ENCODE assay signal across 27 cellular contexts in the genomic region with DNA sequence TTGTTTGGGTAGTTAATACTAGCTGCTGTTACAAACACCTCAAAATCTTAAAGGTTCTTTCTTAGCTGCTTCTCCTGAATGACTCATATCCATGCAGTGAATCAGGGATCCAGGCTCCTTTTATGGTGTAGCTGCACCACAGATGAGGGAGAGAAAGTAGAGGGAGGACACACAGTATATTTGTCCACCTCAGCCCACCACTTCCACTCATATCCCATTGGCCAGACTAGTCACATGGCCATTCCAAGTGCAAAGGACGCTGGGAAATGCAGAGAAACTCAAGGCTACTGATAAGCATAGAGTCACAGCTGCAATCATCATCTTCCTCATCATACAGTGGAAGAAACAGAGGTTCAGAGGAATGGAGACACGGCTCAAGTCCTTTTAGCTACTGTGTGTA.
DNase-seq lines count a peak whose midpoint lies in the region; ATAC-seq and TF ChIP-seq lines count a peak whose summit lies in the region.
"Had no signal": no experiment of that assay in that cellular context is flagged by ENCODE, and none has a peak within 500 bp of the region (broad histone marks: within the 10 kb centered on the region; RNA-seq: fewer than 3 reads in every experiment).

No MANE protein-coding gene starts in this region.

- peak; percentile 48 for ATAC-seq in stimulated activated effector memory CD8-positive, alpha-beta T cell treated with anti-CD3 and anti-CD28 coated beads, Interleukin-12 subunit alpha, Interleukin-12 subunit beta, amount 100 ng/mL, for 72 hours
- ATAC-seq in GM21723 (IDR thresholded peaks at IDR 0.05; ENCODE audit: unreplicated experiment) = no peak
- ATAC-seq: naive thymus-derived CD4-positive, alpha-beta T cell; psoas muscle; Right ventricle myocardium inferior; SK-N-SH treated with all-trans-retinoic acid at 6 μM for 48 hours; stimulated activated naive CD8-positive, alpha-beta T cell treated with anti-CD3 and anti-CD28 coated beads, Interleukin-15, amount 100 ng/mL, for 72 hours had no signal

- H3K36me3 ChIP-seq in mammary epithelial cell (ENCODE audit: insufficient read depth, low read length) = no peaks in the 10 kb centered on the region
- no peaks in the 10 kb centered on the region for H3K36me3 ChIP-seq in breast epithelium
- no peaks in the 10 kb centered on the region for H3K36me3 ChIP-seq in brain microvascular endothelial cell (replicated peaks)
- H3K36me3 ChIP-seq: HAP-1, tibial nerve had no signal

- H4K20me1 ChIP-seq in mammary epithelial cell (ENCODE audit: insufficient read depth, low read length) = no peaks in the 10 kb centered on the region

- H3K27ac ChIP-seq in mammary epithelial cell (ENCODE audit: insufficient read depth, low read depth, low read length) = no peak overlapping the region
- H3K27ac ChIP-seq in breast epithelium = no peak overlapping the region
- H3K27ac ChIP-seq in brain microvascular endothelial cell = no peak overlapping the region
- H3K27ac ChIP-seq: psoas muscle, tibial nerve had no signal

- H3K27me3 Mint-ChIP-seq in endothelial cell (ENCODE audit: unreplicated experiment) = peaks cover 5% of the 10 kb centered on the region
- H3K27me3 Mint-ChIP-seq: stimulated activated naive CD8-positive, alpha-beta T cell treated with anti-CD3 and anti-CD28 coated beads, Interleukin-15, amount 100 ng/mL, for 72 hours had no signal

- no peak for TF ChIP-seq POLR2A in breast epithelium (IDR thresholded peaks at IDR 0.05)

- intact Hi-C loops in mammary epithelial cell (cut with micrococcal nuclease) (no loop called here), breast epithelium (cut with DNase I; ENCODE audit: low total_unique reads) (no loop called here)

- H3K4me3 Mint-ChIP-seq in stimulated activated effector memory CD8-positive, alpha-beta T cell treated with anti-CD3 and anti-CD28 coated beads, Interleukin-12 subunit alpha, Interleukin-12 subunit beta, amount 100 ng/mL, for 72 hours = no peak overlapping the region
- H3K4me3 Mint-ChIP-seq in endothelial cell (ENCODE audit: unreplicated experiment) = no peak overlapping the region
- H3K4me3 Mint-ChIP-seq: activated naive CD8-positive, alpha-beta T cell treated with anti-CD3 and anti-CD28 coated beads, Interleukin-2, amount 10 ng/mL, durations not matched to agents 7 days and 5 days; CD4-positive, alpha-beta memory T cell; mesothelial cell of epicardium; naive thymus-derived CD4-positive, alpha-beta T cell; stimulated activated naive CD8-positive, alpha-beta T cell treated with anti-CD3 and anti-CD28 coated beads, Interleukin-15, amount 100 ng/mL, for 72 hours had no signal

- dilution Hi-C loops in mammary epithelial cell (cut with HindIII; ENCODE audit: low sequenced_read_pairs) = no loop called here

- H3K79me2 ChIP-seq in mammary epithelial cell (ENCODE audit: insufficient read depth, low read length) = no peaks in the 10 kb centered on the region

- H3K4me1 Mint-ChIP-seq in stimulated activated effector memory CD8-positive, alpha-beta T cell treated with anti-CD3 and anti-CD28 coated beads, Interleukin-12 subunit alpha, Interleukin-12 subunit beta, amount 100 ng/mL, for 72 hours = peaks cover 16% of the 10 kb centered on the region
- no peaks in the 10 kb centered on the region for H3K4me1 Mint-ChIP-seq in endothelial cell (ENCODE audit: unreplicated experiment)
- H3K4me1 Mint-ChIP-seq: mesothelial cell of epicardium had no signal

- no peak overlapping the region for H3K9ac ChIP-seq in mammary epithelial cell (ENCODE audit: insufficient read depth, low read length)

- CTCF ChIA-PET in mammary epithelial cell (lab: Charles Lee; ENCODE audit: low non-redundant PET) = no interaction called here

- 48% methylated on average over 2 of the region's 2 CpGs for WGBS in mammary epithelial cell (ENCODE audit: low coverage, missing lambda C conversion rate)

- H3K27ac Mint-ChIP-seq in stimulated activated effector memory CD8-positive, alpha-beta T cell treated with anti-CD3 and anti-CD28 coated beads, Interleukin-12 subunit alpha, Interleukin-12 subunit beta, amount 100 ng/mL, for 72 hours = no peak overlapping the region
- H3K27ac Mint-ChIP-seq in endothelial cell (ENCODE audit: unreplicated experiment) = no peak overlapping the region
- H3K27ac Mint-ChIP-seq: activated naive CD8-positive, alpha-beta T cell treated with anti-CD3 and anti-CD28 coated beads, Interleukin-2, amount 10 ng/mL, durations not matched to agents 7 days and 5 days; CD4-positive, alpha-beta memory T cell; mesothelial cell of epicardium; naive thymus-derived CD4-positive, alpha-beta T cell had no signal

- no TSS peak for BruUV-seq in mammary epithelial cell (replicated peaks; lab: Mats Ljungman, UMichigan)

- H3K9me3 Mint-ChIP-seq in stimulated activated effector memory CD8-positive, alpha-beta T cell treated with anti-CD3 and anti-CD28 coated beads, Interleukin-12 subunit alpha, Interleukin-12 subunit beta, amount 100 ng/mL, for 72 hours = no peaks in the 10 kb centered on the region
- H3K9me3 Mint-ChIP-seq in endothelial cell (ENCODE audit: unreplicated experiment) = no peaks in the 10 kb centered on the region
- H3K9me3 Mint-ChIP-seq: CD4-positive, alpha-beta memory T cell; stimulated activated naive CD8-positive, alpha-beta T cell treated with anti-CD3 and anti-CD28 coated beads, Interleukin-15, amount 100 ng/mL, for 72 hours had no signal

- no peak overlapping the region for H2AFZ ChIP-seq in mammary epithelial cell (ENCODE audit: low read depth, low read length)

- H3K4me1 ChIP-seq in mammary epithelial cell (ENCODE audit: insufficient read depth, low read length) (no peaks in the 10 kb centered on the region), breast epithelium (no peaks in the 10 kb centered on the region)
- H3K4me1 ChIP-seq: HAP-1, psoas muscle had no signal

- no peak overlapping the region for H3K4me2 ChIP-seq in mammary epithelial cell (ENCODE audit: insufficient read depth, low read depth, low read length)

- no peaks in the 10 kb centered on the region for H3K9me3 ChIP-seq in mammary epithelial cell (replicated peaks; ENCODE audit: insufficient read depth, low read length)
- no peaks in the 10 kb centered on the region for H3K9me3 ChIP-seq in breast epithelium
- H3K9me3 ChIP-seq: HAP-1, psoas muscle, tibial nerve had no signal

- H3K4me3 ChIP-seq in mammary epithelial cell (replicated peaks in 1 of 3; ENCODE audit: insufficient read depth in 1 of 3, low read depth in 2 of 3, low read length in 3 of 3) (no peak overlapping the region), breast epithelium (no peak overlapping the region), brain microvascular endothelial cell (ENCODE audit: low read depth, low read length) (no peak overlapping the region)
- H3K4me3 ChIP-seq: HAP-1, psoas muscle, tibial nerve had no signal

- TF ChIP-seq CTCF in mammary epithelial cell (conservative IDR thresholded peaks at IDR 0.05 in 1 of 2, IDR thresholded peaks at IDR 0.05 in 1 of 2; ENCODE audit: extremely low read depth in 1 of 2, insufficient read depth in 1 of 2, low read depth in 1 of 2, low read length in 2 of 2) (no peak), breast epithelium (IDR thresholded peaks at IDR 0.05) (no peak), brain microvascular endothelial cell (IDR thresholded peaks at IDR 0.05; ENCODE audit: low read depth, low read length, missing control alignments) (no peak), endothelial cell (IDR thresholded peaks at IDR 0.05; ENCODE audit: unreplicated experiment) (no peak)

- no peaks in the 10 kb centered on the region for H3K27me3 ChIP-seq in mammary epithelial cell (ENCODE audit: insufficient read depth, low read length)
- no peaks in the 10 kb centered on the region for H3K27me3 ChIP-seq in breast epithelium
- no peaks in the 10 kb centered on the region for H3K27me3 ChIP-seq in brain microvascular endothelial cell (replicated peaks)
- H3K27me3 ChIP-seq: tibial nerve had no signal

- DNase-seq in mammary epithelial cell = peak; percentile 43
- DNase-seq in breast epithelium (ENCODE audit: low spot score in 2 of 2) = no peak
- peak; percentile 36 for DNase-seq in NCI-H226
- peak; percentile 20 for DNase-seq in brain microvascular endothelial cell
- DNase-seq in stimulated activated effector memory CD8-positive, alpha-beta T cell treated with anti-CD3 and anti-CD28 coated beads, Interleukin-12 subunit alpha, Interleukin-12 subunit beta, amount 100 ng/mL, for 72 hours (ENCODE audit: low spot score in 2 of 2) = no peak
- DNase-seq in endothelial cell (ENCODE audit: low spot score) = no peak
- DNase-seq in KBM-7 = no peak
- DNase-seq: activated CD4-positive, alpha-beta T cell treated with anti-CD3 and anti-CD28 coated beads for 48 hours; activated gamma-delta T cell; activated naive CD8-positive, alpha-beta T cell treated with anti-CD3 and anti-CD28 coated beads, Interleukin-2, amount 10 ng/mL, durations not matched to agents 7 days and 5 days; activated T-cell treated with anti-CD3 and anti-CD28 coated beads, Interleukin-2, amount 50 U/mL, for 1 hour; CD4-positive, alpha-beta memory T cell; dermis blood vessel endothelial cell; DMS153; GDM1; naive thymus-derived CD4-positive, alpha-beta T cell; NCI-H1417; NCI-H2081; NCI-H446 treated with DMSO at 0.1 percent for 48 hours; psoas muscle; stimulated activated naive CD8-positive, alpha-beta T cell treated with anti-CD3 and anti-CD28 coated beads, Interleukin-15, amount 100 ng/mL, for 72 hours had no signal

- H3K36me3 Mint-ChIP-seq in stimulated activated effector memory CD8-positive, alpha-beta T cell treated with anti-CD3 and anti-CD28 coated beads, Interleukin-12 subunit alpha, Interleukin-12 subunit beta, amount 100 ng/mL, for 72 hours = no peaks in the 10 kb centered on the region
- peaks cover 3% of the 10 kb centered on the region for H3K36me3 Mint-ChIP-seq in endothelial cell (ENCODE audit: low read depth, unreplicated experiment)
- H3K36me3 Mint-ChIP-seq: CD4-positive, alpha-beta memory T cell; mesothelial cell of epicardium had no signal

- in situ Hi-C loops in mammary epithelial cell (cut with MboI; ENCODE audit: low sequenced_read_pairs in 2 of 2) (no loop called here), brain microvascular endothelial cell (cut with HindIII; ENCODE audit: low pct_ligation_motif_present, low sequenced_read_pairs) (no loop called here), KBM-7 (cut with MboI; ENCODE audit: low pct_unique_long_range_greater_than_20kb, low sequenced_read_pairs) (no loop called here)

Comparison
In these comparisons a context has a peak if more than half of its experiments do, and no peak if none do; other contexts are left out.
1. DNase-seq: peak in mammary epithelial cell (single experiment), NCI-H226 (single experiment) and brain microvascular endothelial cell (single experiment); none in breast epithelium (0 of 2), stimulated activated effector memory CD8-positive, alpha-beta T cell treated with anti-CD3 and anti-CD28 coated beads, Interleukin-12 subunit alpha, Interleukin-12 subunit beta, amount 100 ng/mL, for 72 hours (0 of 2), endothelial cell (single experiment) and KBM-7 (single experiment).